12 cellular contexts compared by ENCODE assay signal in the genomic region with DNA sequence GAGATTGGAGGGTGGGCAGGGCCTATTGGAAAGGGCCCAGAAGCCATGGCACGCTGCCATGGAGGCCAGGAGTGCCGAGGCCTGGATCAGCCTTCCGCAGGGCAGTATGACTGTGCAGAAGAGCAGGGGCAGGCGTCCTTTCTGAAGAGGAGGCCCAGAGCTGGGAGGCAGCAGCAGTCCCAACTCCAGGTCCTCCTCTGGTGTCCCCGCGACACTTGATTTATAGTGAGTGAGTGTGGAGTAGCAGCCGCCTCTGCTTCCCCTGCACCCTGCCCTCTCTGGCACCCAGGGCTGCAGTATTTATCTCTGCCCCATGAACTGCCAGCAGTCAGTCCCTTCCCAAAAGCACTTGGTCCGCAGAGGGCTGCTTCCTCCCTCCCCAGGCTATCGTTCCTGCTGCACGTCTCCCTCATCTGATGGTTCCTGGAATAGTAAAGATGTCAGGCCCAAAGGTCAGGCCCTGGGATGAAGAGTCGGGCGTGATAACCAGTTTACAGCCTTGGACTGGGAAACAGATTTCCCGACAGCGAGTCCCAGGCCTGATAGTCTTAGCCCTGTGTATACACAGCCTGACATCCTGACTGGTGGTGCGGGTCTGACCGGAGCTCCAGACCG. TPM values are rescaled to one million over a fixed set of nuclear protein-coding genes. Genes with fewer than 3 reads are reported as not detected.
DNase-seq lines count a peak whose midpoint lies in the region; ATAC-seq and TF ChIP-seq lines count a peak whose summit lies in the region.
"Had no signal": no experiment of that assay in that cellular context is flagged by ENCODE, and none has a peak within 500 bp of the region (broad histone marks: within the 10 kb centered on the region; RNA-seq: fewer than 3 reads in every experiment).

No MANE protein-coding gene starts in this region.

- 85% methylated on average over 15 to 17 of the region's 17 CpGs for WGBS in thyroid gland, 2 donors

- intact Hi-C loops in thyroid gland (cut with DNase I) = no loop called here

- H3K36me3 Mint-ChIP-seq in naive thymus-derived CD8-positive, alpha-beta T cell = peaks cover 0 to 27% (median 0%) of the 10 kb centered on the region in 3 donors
- H3K36me3 Mint-ChIP-seq in chondrocyte (ENCODE audit: low read depth) = peaks cover 4% of the 10 kb centered on the region

- no peaks in the 10 kb centered on the region for H3K9me3 ChIP-seq in BLaER1 treated with 17β-estradiol and CSF1 and Interleukin-3, amounts not matched to agents 10 nM and 100 nM (replicated peaks in 1 of 11)
- H3K9me3 ChIP-seq in Peyer's patch (no peaks in the 10 kb centered on the region), fibroblast of lung (ENCODE audit: control insufficient read depth, insufficient read depth, low read depth, low read length) (no peaks in the 10 kb centered on the region), thyroid gland (no peaks in the 10 kb centered on the region)
- no peaks in the 10 kb centered on the region for H3K9me3 ChIP-seq in effector memory CD4-positive, alpha-beta T cell (ENCODE audit: control insufficient read depth, low read length)
- H3K9me3 ChIP-seq: ovary, vagina had no signal

- ATAC-seq in naive thymus-derived CD8-positive, alpha-beta T cell = no peak

- peak overlapping the region; percentile 64 to 81 (median 78); a peak in 18 of 22 replicates for H3K9ac ChIP-seq in BLaER1 treated with 17β-estradiol and CSF1 and Interleukin-3, amounts not matched to agents 10 nM and 100 nM
- H3K9ac ChIP-seq in fibroblast of lung (ENCODE audit: insufficient read depth, low read length) = no peak overlapping the region

- H3K36me3 ChIP-seq in BLaER1 treated with 17β-estradiol and CSF1 and Interleukin-3, amounts not matched to agents 10 nM and 100 nM = peaks cover 49 to 96% (median 78%) of the 10 kb centered on the region in 11 experiments
- H3K36me3 ChIP-seq in Peyer's patch (peaks cover 0 to 9% (median 0%) of the 10 kb centered on the region in 3 donors), fibroblast of lung (ENCODE audit: control insufficient read depth, insufficient read depth, low read length) (peaks cover 9% of the 10 kb centered on the region), thyroid gland (peaks cover 4 to 9% of the 10 kb centered on the region in 2 donors)
- H3K36me3 ChIP-seq in effector memory CD4-positive, alpha-beta T cell (ENCODE audit: control insufficient read depth, insufficient read depth, low read length) = peaks cover 11% of the 10 kb centered on the region
- H3K36me3 ChIP-seq: ovary had no signal

- H3K27ac ChIP-seq in BLaER1 treated with 17β-estradiol and CSF1 and Interleukin-3, amounts not matched to agents 10 nM and 100 nM = peak overlapping the region; percentile 82 to 99 (median 91); a peak in 21 of 22 replicates
- peak overlapping the region; percentile 49 to 89 (median 72) for H3K27ac ChIP-seq in Peyer's patch
- peak overlapping the region; percentile 23 for H3K27ac ChIP-seq in fibroblast of lung (ENCODE audit: insufficient read depth, low read length)
- H3K27ac ChIP-seq in thyroid gland = no peak overlapping the region
- H3K27ac ChIP-seq in effector memory CD4-positive, alpha-beta T cell (ENCODE audit: insufficient read depth, low read length, poor library complexity, severe bottlenecking) = no peak overlapping the region
- H3K27ac ChIP-seq: ovary, vagina had no signal

- peaks cover 55% of the 10 kb centered on the region for H3K79me2 ChIP-seq in fibroblast of lung (ENCODE audit: control insufficient read depth, insufficient read depth, low read length)

- H3K4me3 ChIP-seq in BLaER1 treated with 17β-estradiol and CSF1 and Interleukin-3, amounts not matched to agents 10 nM and 100 nM = no peak overlapping the region
- H3K4me3 ChIP-seq in Peyer's patch = no peak overlapping the region
- no peak overlapping the region for H3K4me3 ChIP-seq in fibroblast of lung (replicated peaks in 1 of 4; ENCODE audit: control extremely low read depth in 1 of 4, insufficient read depth in 1 of 4, low read depth in 3 of 4, low read length in 4 of 4)
- H3K4me3 ChIP-seq in thyroid gland (replicated peaks in 1 of 3) = no peak overlapping the region
- H3K4me3 ChIP-seq in effector memory CD4-positive, alpha-beta T cell (ENCODE audit: insufficient read depth, low read depth, low read length, poor library complexity, severe bottlenecking) = no peak overlapping the region
- H3K4me3 ChIP-seq: ovary, vagina had no signal

- peak in 1 of 2 donors; percentile 40 for TF ChIP-seq POLR2A in Peyer's patch (IDR thresholded peaks at IDR 0.05)
- TF ChIP-seq POLR2A in thyroid gland (IDR thresholded peaks at IDR 0.05) = no peak

- H3K4me1 Mint-ChIP-seq in naive thymus-derived CD8-positive, alpha-beta T cell = peaks cover 31 to 85% (median 54%) of the 10 kb centered on the region in 4 donors
- peaks cover 21% of the 10 kb centered on the region for H3K4me1 Mint-ChIP-seq in chondrocyte (ENCODE audit: low read depth)

- peak overlapping the region in 10 of 11 experiments; percentile 76 to 97 (median 90); a peak in 20 of 22 replicates for H3K4me2 ChIP-seq in BLaER1 treated with 17β-estradiol and CSF1 and Interleukin-3, amounts not matched to agents 10 nM and 100 nM
- H3K4me2 ChIP-seq in fibroblast of lung (ENCODE audit: extremely low read depth, insufficient read depth, low read length) = no peak overlapping the region

- H2AFZ ChIP-seq in fibroblast of lung (ENCODE audit: low read length) = no peak overlapping the region

- no peaks in the 10 kb centered on the region for H3K27me3 Mint-ChIP-seq in naive thymus-derived CD8-positive, alpha-beta T cell
- no peaks in the 10 kb centered on the region for H3K27me3 Mint-ChIP-seq in chondrocyte (ENCODE audit: low read depth)

- DNase-seq in Peyer's patch (peak in 2 of 3 donors; percentile 76 to 82), fibroblast of lung (ENCODE audit: low read depth in 2 of 2) (no peak), thyroid gland (no peak), putamen (ENCODE audit: low spot score) (no peak), chondrocyte (ENCODE audit: low spot score) (no peak)
- no peak for DNase-seq in naive thymus-derived CD8-positive, alpha-beta T cell
- DNase-seq in effector memory CD4-positive, alpha-beta T cell = no peak
- DNase-seq: activated effector memory CD4-positive, alpha-beta T cell treated with anti-CD3 and anti-CD28 coated beads, Interleukin-2, amount 50 U/mL, for 16 hours; NCI-H1417 treated with DMSO at 0.1 percent for 48 hours had no signal

- peaks cover 68 to 100% (median 88%) of the 10 kb centered on the region in 10 experiments for H3K4me1 ChIP-seq in BLaER1 treated with 17β-estradiol and CSF1 and Interleukin-3, amounts not matched to agents 10 nM and 100 nM
- H3K4me1 ChIP-seq in Peyer's patch (peaks cover 11 to 94% (median 20%) of the 10 kb centered on the region in 4 donors), fibroblast of lung (ENCODE audit: control insufficient read depth, extremely low read depth, insufficient read depth, low read length) (peaks cover 3% of the 10 kb centered on the region), thyroid gland (peaks cover 4 to 55% of the 10 kb centered on the region in 2 donors)
- peaks cover 33% of the 10 kb centered on the region for H3K4me1 ChIP-seq in effector memory CD4-positive, alpha-beta T cell (ENCODE audit: control insufficient read depth, insufficient read depth, low read length, poor library complexity, severe bottlenecking)

- no peak for TF ChIP-seq CTCF in Peyer's patch (IDR thresholded peaks at IDR 0.05)
- TF ChIP-seq CTCF in fibroblast of lung (conservative IDR thresholded peaks at IDR 0.05 in 1 of 2, IDR thresholded peaks at IDR 0.05 in 1 of 2; ENCODE audit: low read depth in 1 of 2, low read length in 2 of 2) = no peak
- no peak for TF ChIP-seq CTCF in thyroid gland (IDR thresholded peaks at IDR 0.05)
- TF ChIP-seq CTCF in chondrocyte (IDR thresholded peaks at IDR 0.05) = no peak

- H3K27ac Mint-ChIP-seq in naive thymus-derived CD8-positive, alpha-beta T cell = peak overlapping the region in 7 of 10 donors; percentile 42 to 77 (median 47)
- no peak overlapping the region for H3K27ac Mint-ChIP-seq in chondrocyte (ENCODE audit: unreplicated experiment)

- peaks cover 32 to 94% (median 71%) of the 10 kb centered on the region in 11 experiments; a peak in 20 of 22 replicates for H4K20me1 ChIP-seq in BLaER1 treated with 17β-estradiol and CSF1 and Interleukin-3, amounts not matched to agents 10 nM and 100 nM
- H4K20me1 ChIP-seq in fibroblast of lung (ENCODE audit: control insufficient read depth, extremely low read depth, insufficient read depth, low read length) = no peaks in the 10 kb centered on the region

- POLR2A ChIA-PET in naive thymus-derived CD8-positive, alpha-beta T cell (lab: Charles Lee) = interaction anchor here (0.6 kb wide), 1 partner anchor 31 kb away, joined by 3 read pairs; no protein-coding TSS in a partner anchor

- no peaks in the 10 kb centered on the region for H3K9me3 Mint-ChIP-seq in naive thymus-derived CD8-positive, alpha-beta T cell
- H3K9me3 Mint-ChIP-seq in chondrocyte (ENCODE audit: low read depth) = no peaks in the 10 kb centered on the region

- no peaks in the 10 kb centered on the region for H3K27me3 ChIP-seq in BLaER1 treated with 17β-estradiol and CSF1 and Interleukin-3, amounts not matched to agents 10 nM and 100 nM
- H3K27me3 ChIP-seq in Peyer's patch (no peaks in the 10 kb centered on the region), fibroblast of lung (ENCODE audit: control insufficient read depth, insufficient read depth, low read length) (no peaks in the 10 kb centered on the region), thyroid gland (no peaks in the 10 kb centered on the region)
- no peaks in the 10 kb centered on the region for H3K27me3 ChIP-seq in effector memory CD4-positive, alpha-beta T cell (replicated peaks; ENCODE audit: control insufficient read depth, insufficient read depth, low read length, poor library complexity, severe bottlenecking)
- H3K27me3 ChIP-seq: ovary, vagina had no signal

- H3K4me3 Mint-ChIP-seq in naive thymus-derived CD8-positive, alpha-beta T cell = no peak overlapping the region
- H3K4me3 Mint-ChIP-seq in chondrocyte (ENCODE audit: unreplicated experiment) = no peak overlapping the region

RNA-seq across cellular contexts. Expression of a gene that starts 32.9 kb away (rescaled TPM):
- total RNA-seq in Peyer's patch (100 to 1,000 TPM in 3 of 4 donors, 10 to 100 TPM in 1; 32.4 to 149 (median 116) TPM), fibroblast of lung (29.8 and 34.5 TPM in 2 replicates), thyroid gland (10 to 100 TPM; 41.2 to 87.2 (median 69.1) TPM), chondrocyte (22.1 to 30.4 TPM (median 22.7 TPM) in 3 replicates)
- polyA plus RNA-seq in fibroblast of lung = 21.7 and 22.4 TPM in 2 replicates
- 16.6 and 21.3 TPM in 2 replicates for polyA plus RNA-seq in fibroblast of lung (2012)
- 27.9 and 37.7 TPM in 2 replicates for polyA minus RNA-seq in fibroblast of lung (ENCODE audit: low replicate concordance)
- 10 to 100 TPM; 72.5 to 73.4 TPM for total RNA-seq in naive thymus-derived CD8-positive, alpha-beta T cell
- polyA plus RNA-seq in naive thymus-derived CD8-positive, alpha-beta T cell = 10 to 100 TPM; 24.3 to 46.6 (median 32.7) TPM

RNA-seq across cellular contexts. Expression of a gene that starts 51.5 kb away (rescaled TPM):
- 100 to 1,000 TPM in 1 of 4 donors, 10 to 100 TPM in 2, 1 to 10 TPM in 1; 3.2 to 125 (median 20.8) TPM for total RNA-seq in Peyer's patch
- total RNA-seq in fibroblast of lung = 163 and 185 TPM in 2 replicates
- polyA plus RNA-seq in fibroblast of lung = 52.6 and 87.8 TPM in 2 replicates
- polyA plus RNA-seq in fibroblast of lung (2012) = 59.6 and 94.1 TPM in 2 replicates
- 48.9 and 50.2 TPM in 2 replicates for polyA minus RNA-seq in fibroblast of lung (ENCODE audit: low replicate concordance)
- total RNA-seq in naive thymus-derived CD8-positive, alpha-beta T cell = 1 to 10 TPM in 1 of 2 experiments, under 1 TPM in 1; 0.86 to 1.0 TPM
- polyA plus RNA-seq in naive thymus-derived CD8-positive, alpha-beta T cell = 10 to 100 TPM; 21.2 to 43.9 (median 37.3) TPM
- 100 to 1,000 TPM in 1 of 4 donors, 10 to 100 TPM in 2, 1 to 10 TPM in 1; 9.2 to 110 (median 33.3) TPM for total RNA-seq in thyroid gland
- total RNA-seq in chondrocyte = 13.6 to 26.2 TPM (median 14.4 TPM) in 3 replicates

Comparison
In these comparisons a context has a peak if more than half of its experiments do, and no peak if none do; other contexts are left out.
1. H3K27ac ChIP-seq: peak in BLaER1 treated with 17β-estradiol and CSF1 and Interleukin-3, amounts not matched to agents 10 nM and 100 nM (11 of 11), Peyer's patch (4 of 4) and fibroblast of lung (single experiment); none in thyroid gland (0 of 3) and effector memory CD4-positive, alpha-beta T cell (single experiment).
2. DNase-seq: peak in Peyer's patch (2 of 3); none in fibroblast of lung (0 of 2), naive thymus-derived CD8-positive, alpha-beta T cell (0 of 10), thyroid gland (0 of 2), effector memory CD4-positive, alpha-beta T cell (0 of 3), putamen (single experiment) and chondrocyte (single experiment).